Comparison of ENCODE assay signal across 8 cellular contexts in genomic region chr11:61973603-61974162, GRCh38. TPM values are rescaled to one million over a fixed set of nuclear protein-coding genes. Genes with fewer than 3 reads are reported as not detected.
DNase-seq lines count a peak whose midpoint lies in the region; ATAC-seq and TF ChIP-seq lines count a peak whose summit lies in the region.
"Had no signal": no experiment of that assay in that cellular context is flagged by ENCODE, and none has a peak within 500 bp of the region (broad histone marks: within the 10 kb centered on the region; RNA-seq: fewer than 3 reads in every experiment).

No MANE protein-coding gene starts in this region.

- peaks cover 0 to 87% (median 34%) of the 10 kb centered on the region in 4 donors for H3K4me1 ChIP-seq in right lobe of liver

- H3K36me3 ChIP-seq in KOPT-K1 (ENCODE audit: insufficient read depth, low read length) (no peaks in the 10 kb centered on the region), right lobe of liver (no peaks in the 10 kb centered on the region)

- ATAC-seq in right lobe of liver (no peak), GM19351 (IDR thresholded peaks at IDR 0.05; ENCODE audit: unreplicated experiment) (no peak), GM19023 (IDR thresholded peaks at IDR 0.05; ENCODE audit: unreplicated experiment) (no peak)

- H3K9me3 ChIP-seq in KOPT-K1 (ENCODE audit: insufficient read depth, low read length, poor library complexity, severe bottlenecking) (no peaks in the 10 kb centered on the region), right lobe of liver (no peaks in the 10 kb centered on the region)

- H3K27ac ChIP-seq in KOPT-K1 (ENCODE audit: low read depth, low read length, poor library complexity, severe bottlenecking), result peak overlapping the region; percentile 42
- peak overlapping the region; percentile 99 for H3K27ac ChIP-seq in angular gyrus (ENCODE audit: low read depth, low read length)
- peak overlapping the region; percentile 86 to 94 (median 89) for H3K27ac ChIP-seq in right lobe of liver

- no peak for TF ChIP-seq CTCF in right lobe of liver (IDR thresholded peaks at IDR 0.05)

- 29% methylated on average over 1 of the region's 6 CpGs for WGBS in right lobe of liver (ENCODE audit: insufficient coverage, low coverage, low lambda C conversion rate, missing lambda C conversion rate)

- peak in 1 of 3 donors; percentile 51 for DNase-seq in right lobe of liver
- DNase-seq in superior temporal gyrus (ENCODE audit: extremely low spot score), result peak; percentile 18
- no peak for DNase-seq in AG08396 (ENCODE audit: low spot score)
- DNase-seq: foreskin melanocyte had no signal

- H3K27me3 ChIP-seq in right lobe of liver, result no peaks in the 10 kb centered on the region

- TF ChIP-seq POLR2A in right lobe of liver (IDR thresholded peaks at IDR 0.05), result no peak

- intact Hi-C loops in right lobe of liver (cut with DNase I), result no loop called here

- peak overlapping the region in 2 of 3 donors; percentile 21 to 29 for H3K4me3 ChIP-seq in right lobe of liver

RNA-seq across cellular contexts. Expression of gene FTH1, which starts 6.2 kb away (rescaled TPM):
- 1,000 to 10,000 TPM; 1,131 to 2,981 (median 2,140) TPM for total RNA-seq in right lobe of liver

RNA-seq across cellular contexts. Expression of gene BEST1, which starts 23.5 kb away (rescaled TPM):
- total RNA-seq in right lobe of liver, result 1 to 10 TPM in 3 of 6 experiments, under 1 TPM in 3; 0.55 to 2.3 (median 0.91) TPM

RNA-seq across cellular contexts. Expression of gene RAB3IL1, which starts 56.3 kb away (rescaled TPM):
- total RNA-seq in right lobe of liver, result 1 to 10 TPM; 3.2 to 9.1 (median 4.2) TPM

Comparison
In these comparisons a context has a peak if more than half of its experiments do, and no peak if none do; other contexts are left out.
1. H3K27ac ChIP-seq: peak in every context shown above with its lines; median percentile 99 in angular gyrus; 89 in right lobe of liver; 42 in KOPT-K1.